ENCODE assay signal across 22 cellular contexts in genomic region chr12:124760548-124760947, GRCh38.
A peak's percentile ranks its signal among the peaks of the same experiment; 100 is the strongest.
DNase-seq lines count a peak whose midpoint lies in the region; TF ChIP-seq lines count a peak whose summit lies in the region.
"Had no signal": no experiment of that assay in that cellular context is flagged by ENCODE, and none has a peak within 500 bp of the region (broad histone marks: within the 10 kb centered on the region; RNA-seq: fewer than 3 reads in every experiment).

No MANE protein-coding gene starts in this region.

- no peak overlapping the region for H2BK120ac ChIP-seq in neuronal stem cell (ENCODE audit: low read depth, low read length)

- H4K91ac ChIP-seq in neuronal stem cell (ENCODE audit: low read depth, low read length, poor library complexity) = no peak overlapping the region

- H3K18ac ChIP-seq in neuronal stem cell (ENCODE audit: low read length) = peak overlapping the region; percentile 33

- peaks cover 96 to 100% (median 98%) of the 10 kb centered on the region in 10 experiments for H3K4me1 ChIP-seq in BLaER1 treated with 17β-estradiol and CSF1 and Interleukin-3, amounts not matched to agents 10 nM and 100 nM
- peaks cover 3 to 5% of the 10 kb centered on the region in 2 donors for H3K4me1 ChIP-seq in neuronal stem cell (ENCODE audit: control insufficient read depth in 2 of 2, insufficient read depth in 1 of 2, low read depth in 1 of 2, low read length in 2 of 2)
- H3K4me1 ChIP-seq in hepatocyte (ENCODE audit: insufficient read depth) = peaks cover 8% of the 10 kb centered on the region
- H3K4me1 ChIP-seq in tibial artery = peaks cover 0 to 67% (median 44%) of the 10 kb centered on the region in 4 donors

- H4K20me1 ChIP-seq in BLaER1 treated with 17β-estradiol and CSF1 and Interleukin-3, amounts not matched to agents 10 nM and 100 nM = no peaks in the 10 kb centered on the region
- no peaks in the 10 kb centered on the region for H4K20me1 ChIP-seq in hepatocyte (ENCODE audit: insufficient read depth, poor library complexity, severe bottlenecking)

- TF ChIP-seq CTCF in HL-60 (IDR thresholded peaks at IDR 0.05; ENCODE audit: insufficient read depth, low read length) (no peak), dorsolateral prefrontal cortex (IDR thresholded peaks at IDR 0.05 in 54 of 56, conservative IDR thresholded peaks at IDR 0.05 in 2 of 56; ENCODE audit: low read depth in 1 of 56, partially characterized antibody in 56 of 56) (no peak), hepatocyte (IDR thresholded peaks at IDR 0.05; ENCODE audit: poor library complexity) (no peak), tibial artery (IDR thresholded peaks at IDR 0.05) (no peak)

- H3K9me3 ChIP-seq in BLaER1 treated with 17β-estradiol and CSF1 and Interleukin-3, amounts not matched to agents 10 nM and 100 nM (replicated peaks in 1 of 11) = peaks cover 8 to 28% (median 20%) of the 10 kb centered on the region in 11 experiments; a peak in 21 of 22 replicates
- H3K9me3 ChIP-seq in neuronal stem cell (replicated peaks in 1 of 2; ENCODE audit: control insufficient read depth in 2 of 2, insufficient read depth in 1 of 2, low read depth in 1 of 2, low read length in 2 of 2) = peaks cover 12 to 29% of the 10 kb centered on the region in 2 donors
- no peaks in the 10 kb centered on the region for H3K9me3 ChIP-seq in hepatocyte (ENCODE audit: low read depth)
- peaks cover 0 to 13% (median 3%) of the 10 kb centered on the region in 3 donors for H3K9me3 ChIP-seq in tibial artery

- H2AK5ac ChIP-seq in neuronal stem cell (ENCODE audit: low read depth, low read length) = peak overlapping the region; percentile 78

- WGBS in neuronal stem cell (ENCODE audit: extremely low coverage in 2 of 2, insufficient read length in 2 of 2, insufficient replicate concordance in 1 of 2), 2 donors = no CpG with 5 or more reads among the region's 9 CpGs
- WGBS in hepatocyte (ENCODE audit: low lambda C conversion rate, missing lambda C conversion rate) = 83% methylated on average over 9 of the region's 9 CpGs

- no peak overlapping the region for H2BK12ac ChIP-seq in neuronal stem cell (ENCODE audit: low read length)

- H4K8ac ChIP-seq in neuronal stem cell (ENCODE audit: low read depth, low read length) = no peak overlapping the region

- intact Hi-C loops in dorsolateral prefrontal cortex (cut with DNase I) (loop anchor here in 1 of 2 donors (10.0 kb wide), 1 partner anchor 386 kb away; no protein-coding TSS in a partner anchor), tibial artery (cut with DNase I; ENCODE audit: low total_unique reads) (loop anchor here (10.0 kb wide), 1 partner anchor 376 kb away; no protein-coding TSS in a partner anchor)

- no peak overlapping the region for H3K4ac ChIP-seq in neuronal stem cell (ENCODE audit: low read length)

- no peaks in the 10 kb centered on the region for H3K27me3 ChIP-seq in BLaER1 treated with 17β-estradiol and CSF1 and Interleukin-3, amounts not matched to agents 10 nM and 100 nM
- H3K27me3 ChIP-seq in HL-60 (ENCODE audit: insufficient read depth, poor library complexity, severe bottlenecking) (no peaks in the 10 kb centered on the region), dorsolateral prefrontal cortex (no peaks in the 10 kb centered on the region), neuronal stem cell (ENCODE audit: control insufficient read depth in 3 of 3, insufficient read depth in 3 of 3, low read depth in 1 of 3, low read length in 3 of 3) (no peaks in the 10 kb centered on the region), hepatocyte (no peaks in the 10 kb centered on the region), tibial artery (no peaks in the 10 kb centered on the region)
- H3K27me3 ChIP-seq: uterus had no signal

- peak overlapping the region; percentile 29 for H3K23ac ChIP-seq in neuronal stem cell (ENCODE audit: low read depth, low read length, poor library complexity)

- peaks cover 0 to 3% (median 0%) of the 10 kb centered on the region in 11 experiments; a peak in 1 of 22 replicates for H3K36me3 ChIP-seq in BLaER1 treated with 17β-estradiol and CSF1 and Interleukin-3, amounts not matched to agents 10 nM and 100 nM
- no peaks in the 10 kb centered on the region for H3K36me3 ChIP-seq in neuronal stem cell (replicated peaks in 1 of 2; ENCODE audit: control insufficient read depth in 2 of 2, insufficient read depth in 2 of 2, low read length in 2 of 2)
- no peaks in the 10 kb centered on the region for H3K36me3 ChIP-seq in hepatocyte (replicated peaks; ENCODE audit: insufficient read depth, low read depth)
- H3K36me3 ChIP-seq in tibial artery = no peaks in the 10 kb centered on the region
- H3K36me3 ChIP-seq: lower lobe of right lung, uterus had no signal

- no peaks in the 10 kb centered on the region for H3K79me2 ChIP-seq in hepatocyte

- H3K79me1 ChIP-seq in neuronal stem cell (ENCODE audit: low read depth, low read length) = no peaks in the 10 kb centered on the region

- H2BK15ac ChIP-seq in neuronal stem cell (ENCODE audit: low read length) = peak overlapping the region; percentile 49

- H3K14ac ChIP-seq in neuronal stem cell (ENCODE audit: low read length) = peak overlapping the region; percentile 33

- peak overlapping the region in 9 of 11 experiments; percentile 10 to 85 (median 76); a peak in 13 of 22 replicates for H3K9ac ChIP-seq in BLaER1 treated with 17β-estradiol and CSF1 and Interleukin-3, amounts not matched to agents 10 nM and 100 nM
- no peak overlapping the region for H3K9ac ChIP-seq in neuronal stem cell (ENCODE audit: low read depth, low read length, poor library complexity)

- no peak overlapping the region for H2BK5ac ChIP-seq in neuronal stem cell (ENCODE audit: low read length)

- peak overlapping the region; percentile 68 to 98 (median 90); a peak in 20 of 22 replicates for H3K27ac ChIP-seq in BLaER1 treated with 17β-estradiol and CSF1 and Interleukin-3, amounts not matched to agents 10 nM and 100 nM
- H3K27ac ChIP-seq in HL-60 (replicated peaks) (peak overlapping the region; percentile 25), dorsolateral prefrontal cortex (peak overlapping the region in 39 of 59 donors; percentile 20 to 98 (median 74)), neuronal stem cell (replicated peaks; ENCODE audit: low read length) (no peak overlapping the region), hepatocyte (no peak overlapping the region), tibial artery (no peak overlapping the region)
- H3K27ac ChIP-seq: epithelial cell of prostate, SK-N-MC, uterus had no signal

- no peak overlapping the region for H2AFZ ChIP-seq in neuronal stem cell (ENCODE audit: low read length)
- H2AFZ ChIP-seq in hepatocyte = no peak overlapping the region

- H3K4me3 ChIP-seq in BLaER1 treated with 17β-estradiol and CSF1 and Interleukin-3, amounts not matched to agents 10 nM and 100 nM = peak overlapping the region in 1 of 10 experiments; percentile 61; a peak in 2 of 20 replicates
- no peak overlapping the region for H3K4me3 ChIP-seq in HL-60 (replicated peaks; ENCODE audit: insufficient read depth, low read length)
- no peak overlapping the region for H3K4me3 ChIP-seq in dorsolateral prefrontal cortex
- H3K4me3 ChIP-seq in neuronal stem cell (ENCODE audit: low read length in 2 of 2) = no peak overlapping the region
- no peak overlapping the region for H3K4me3 ChIP-seq in hepatocyte
- no peak overlapping the region for H3K4me3 ChIP-seq in tibial artery
- H3K4me3 ChIP-seq: lower lobe of right lung, SK-N-MC, skin epidermis, uterus had no signal

- H3K4me2 ChIP-seq in BLaER1 treated with 17β-estradiol and CSF1 and Interleukin-3, amounts not matched to agents 10 nM and 100 nM = peak overlapping the region; percentile 83 to 96 (median 92)
- H3K4me2 ChIP-seq in neuronal stem cell (ENCODE audit: insufficient read depth, low read length, poor library complexity, severe bottlenecking) (no peak overlapping the region), hepatocyte (no peak overlapping the region)

- no peaks in the 10 kb centered on the region for H3K9me2 ChIP-seq in hepatocyte (replicated peaks; ENCODE audit: insufficient read depth)

- DNase-seq in HL-60 (ENCODE audit: low read depth in 1 of 2, low spot score in 1 of 2) = no peak
- no peak for DNase-seq in dorsolateral prefrontal cortex
- DNase-seq in neuronal stem cell (ENCODE audit: low spot score) = no peak
- DNase-seq in hepatocyte (ENCODE audit: low spot score) = no peak
- no peak for DNase-seq in globus pallidus (ENCODE audit: low spot score)
- no peak for DNase-seq in tibial artery
- DNase-seq: activated CD4-positive, alpha-beta T cell treated with anti-CD3 and anti-CD28 coated beads for 48 hours; activated naive CD4-positive, alpha-beta T cell treated with anti-CD3 and anti-CD28 coated beads, Interleukin-2, amount 50 U/mL, for 16 hours; aorta; DMS153; NCI-H1092 treated with DMSO at 0.1 percent for 48 hours; NCI-H2029 treated with DMSO at 0.1 percent for 48 hours; NCI-H2227 treated with DMSO at 0.1 percent for 48 hours; RPMI8226; stimulated activated CD4-positive, alpha-beta T cell treated with anti-CD3 and anti-CD28 coated beads, Interleukin-1b, Interleukin-23, amount 100 ng/mL, for 48 hours; T-helper 17 cell; uterus had no signal

Comparison
In these comparisons a context has a peak if more than half of its experiments do, and no peak if none do; other contexts are left out.
1. H3K27ac ChIP-seq: peak in BLaER1 treated with 17β-estradiol and CSF1 and Interleukin-3, amounts not matched to agents 10 nM and 100 nM (11 of 11), HL-60 (single experiment) and dorsolateral prefrontal cortex (39 of 59); none in neuronal stem cell (single experiment), hepatocyte (single experiment) and tibial artery (0 of 2).
2. H3K4me2 ChIP-seq: peak in BLaER1 treated with 17β-estradiol and CSF1 and Interleukin-3, amounts not matched to agents 10 nM and 100 nM (11 of 11); none in neuronal stem cell (single experiment) and hepatocyte (single experiment).